38 cellular contexts compared by ENCODE assay signal in genomic region chr9:101639785-101640437, GRCh38. TPM values are rescaled to one million over a fixed set of nuclear protein-coding genes. Genes with fewer than 3 reads are reported as not detected.
A peak's percentile ranks its signal among the peaks of the same experiment; 100 is the strongest.
DNase-seq lines count a peak whose midpoint lies in the region; ATAC-seq, FAIRE-seq and TF ChIP-seq lines count a peak whose summit lies in the region.
"Had no signal": no experiment of that assay in that cellular context is flagged by ENCODE, and none has a peak within 500 bp of the region (broad histone marks: within the 10 kb centered on the region; RNA-seq: fewer than 3 reads in every experiment).

No MANE protein-coding gene starts in this region.

- intact Hi-C loops in pancreas (cut with DNase I), result loop anchor here in 1 of 3 donors (10.0 kb wide), 1 partner anchor 55 kb away; no protein-coding TSS in a partner anchor

- H3K4me3 ChIP-seq in pancreas, result no peak overlapping the region
- no peak overlapping the region for H3K4me3 ChIP-seq in CD8-positive, alpha-beta memory T cell (ENCODE audit: low read length)
- H3K4me3 ChIP-seq: breast epithelium, colonic mucosa, GM23248, skin epidermis, testis had no signal

- H3K4me1 ChIP-seq in pancreas, result peaks cover 8 to 17% (median 13%) of the 10 kb centered on the region in 3 donors
- no peaks in the 10 kb centered on the region for H3K4me1 ChIP-seq in CD8-positive, alpha-beta memory T cell (ENCODE audit: insufficient read depth, low read length)
- H3K4me1 ChIP-seq: breast epithelium, colonic mucosa, testis had no signal

- H3K27me3 Mint-ChIP-seq in CD8-positive, alpha-beta memory T cell, result peaks cover 0 to 3% of the 10 kb centered on the region in 2 donors
- H3K27me3 Mint-ChIP-seq: T-cell had no signal

- H3K36me3 Mint-ChIP-seq in CD8-positive, alpha-beta memory T cell, result no peaks in the 10 kb centered on the region
- H3K36me3 Mint-ChIP-seq: naive thymus-derived CD8-positive, alpha-beta T cell; T-cell had no signal

- H3K9me3 ChIP-seq in pancreas, result no peaks in the 10 kb centered on the region
- H3K9me3 ChIP-seq in CD8-positive, alpha-beta memory T cell (ENCODE audit: low read length), result no peaks in the 10 kb centered on the region
- H3K9me3 ChIP-seq: colonic mucosa, testis had no signal

- no peaks in the 10 kb centered on the region for H3K36me3 ChIP-seq in pancreas
- H3K36me3 ChIP-seq in CD8-positive, alpha-beta memory T cell (ENCODE audit: insufficient read depth, low read length), result no peaks in the 10 kb centered on the region
- H3K36me3 ChIP-seq: breast epithelium, colonic mucosa had no signal

- H3K27ac ChIP-seq in VCaP (peak overlapping the region; percentile 66), pancreas (no peak overlapping the region)
- H3K27ac ChIP-seq in CD8-positive, alpha-beta memory T cell (ENCODE audit: low read depth, low read length), result no peak overlapping the region
- H3K27ac ChIP-seq: breast epithelium, colonic mucosa, GM23248, skin epidermis had no signal

- no peaks in the 10 kb centered on the region for H3K4me1 Mint-ChIP-seq in CD8-positive, alpha-beta memory T cell
- H3K4me1 Mint-ChIP-seq: activated T-helper 17 cell treated with anti-CD3 and anti-CD28 coated beads, Interleukin-2, amount 50 U/mL, for 72 hours; naive thymus-derived CD8-positive, alpha-beta T cell; T-cell had no signal

- H3K27me3 ChIP-seq in pancreas, result no peaks in the 10 kb centered on the region
- no peaks in the 10 kb centered on the region for H3K27me3 ChIP-seq in CD8-positive, alpha-beta memory T cell (ENCODE audit: insufficient read depth, low read length, poor library complexity, severe bottlenecking)
- H3K27me3 ChIP-seq: breast epithelium, colonic mucosa, testis had no signal

- CTCF ChIA-PET in CD8-positive, alpha-beta memory T cell (lab: Charles Lee), result no interaction called here

- POLR2A ChIA-PET in CD8-positive, alpha-beta memory T cell (lab: Charles Lee), result no interaction called here

- TF ChIP-seq CTCF in VCaP (conservative IDR thresholded peaks at IDR 0.05) (no peak), pancreas (IDR thresholded peaks at IDR 0.05) (no peak)

- 92 to 94% methylated on average over 1 of the region's 1 CpG for WGBS in pancreas, 2 donors

- H3K4me3 Mint-ChIP-seq in CD8-positive, alpha-beta memory T cell, result no peak overlapping the region
- H3K4me3 Mint-ChIP-seq: activated CD8-positive, alpha-beta T cell treated with anti-CD3 and anti-CD28 coated beads, Interleukin-2, amount 10 ng/mL, durations not matched to agents 7 days and 5 days; activated T-helper 17 cell treated with anti-CD3 and anti-CD28 coated beads, Interleukin-2, amount 50 U/mL, for 72 hours; naive thymus-derived CD8-positive, alpha-beta T cell; T-cell had no signal

- H3K9me3 Mint-ChIP-seq in CD8-positive, alpha-beta memory T cell, result peaks cover 0 to 5% (median 4%) of the 10 kb centered on the region in 5 donors
- H3K9me3 Mint-ChIP-seq: activated T-helper 17 cell treated with anti-CD3 and anti-CD28 coated beads, Interleukin-2, amount 50 U/mL, for 72 hours had no signal

- no peak for TF ChIP-seq POLR2A in H54 (IDR thresholded peaks at IDR 0.05; ENCODE audit: low read depth, low read length)

- DNase-seq in H54 (ENCODE audit: insufficient read length, low spot score), result no peak
- DNase-seq in inferior parietal cortex (ENCODE audit: extremely low spot score), result peak; percentile 32
- DNase-seq in pancreas, result no peak
- no peak for DNase-seq in CD8-positive, alpha-beta memory T cell
- DNase-seq in AG08396 (ENCODE audit: low spot score), result no peak
- no peak for DNase-seq in stimulated activated CD4-positive, alpha-beta T cell treated with anti-CD3 and anti-CD28 coated beads, Interleukin-2, amount 100 ng/mL, for 24 hours
- DNase-seq: activated CD4-positive, alpha-beta T cell treated with anti-CD3 and anti-CD28 coated beads for 4 hours; activated CD8-positive, alpha-beta T cell treated with anti-CD3 and anti-CD28 coated beads, Interleukin-2, amount 10 ng/mL, durations not matched to agents 7 days and 5 days; activated naive CD4-positive, alpha-beta T cell treated with anti-CD3 and anti-CD28 coated beads, Interleukin-2, amount 50 U/mL, for 16 hours; C1 segment of cervical spinal cord; colonic mucosa; COR-L47; effector CD4-positive, alpha-beta T cell; GDM1; GM23248; hypothalamus; islet precursor cell; left ventricle myocardium superior; midbrain; naive thymus-derived CD8-positive, alpha-beta T cell; NCI-H1092 treated with DMSO at 0.1 percent for 48 hours; NCI-H187; NCI-H2171 treated with DMSO at 0.1 percent for 48 hours; NCI-H510A treated with DMSO at 0.1 percent for 48 hours; occipital lobe; stimulated activated naive CD4-positive, alpha-beta T cell; T-cell; testis had no signal

- FAIRE-seq in H54 (lab: Jason Lieb, UNC) (peak; percentile 82), pancreas (lab: Jason Lieb, UNC) (no peak)
- FAIRE-seq: TTC549 had no signal

- ATAC-seq in pancreas, result peak; percentile 45 to 74 (median 64)
- ATAC-seq in GM21576 (IDR thresholded peaks at IDR 0.05; ENCODE audit: unreplicated experiment), result no peak
- ATAC-seq: activated CD8-positive, alpha-beta T cell treated with anti-CD3 and anti-CD28 coated beads, Interleukin-2, amount 10 ng/mL, durations not matched to agents 7 days and 5 days; activated T-helper 17 cell treated with anti-CD3 and anti-CD28 coated beads, Interleukin-2, amount 50 U/mL, for 72 hours; left ventricle myocardium superior; naive thymus-derived CD8-positive, alpha-beta T cell; T-cell had no signal

- H3K27ac Mint-ChIP-seq in CD8-positive, alpha-beta memory T cell, result no peak overlapping the region
- H3K27ac Mint-ChIP-seq: activated CD8-positive, alpha-beta T cell treated with anti-CD3 and anti-CD28 coated beads, Interleukin-2, amount 10 ng/mL, durations not matched to agents 7 days and 5 days; activated T-helper 17 cell treated with anti-CD3 and anti-CD28 coated beads, Interleukin-2, amount 50 U/mL, for 72 hours; naive thymus-derived CD8-positive, alpha-beta T cell; T-cell had no signal

RNA-seq across cellular contexts. Expression of gene PPP3R2, which starts 45.1 kb away (rescaled TPM):
- total RNA-seq in pancreas, result not detected
- polyA plus RNA-seq in pancreas, result under 1 TPM in 1 of 2 donors, not detected in 1; 0.02 TPM
- not detected for total RNA-seq in CD8-positive, alpha-beta memory T cell
- polyA plus RNA-seq in CD8-positive, alpha-beta memory T cell, result not detected
- total RNA-seq: activated CD8-positive, alpha-beta T cell treated with anti-CD3 and anti-CD28 coated beads, Interleukin-2, amount 10 ng/mL, durations not matched to agents 7 days and 5 days; activated T-helper 17 cell treated with anti-CD3 and anti-CD28 coated beads, Interleukin-2, amount 50 U/mL, for 72 hours; breast epithelium; colonic mucosa; GM23248; HT-29; left ventricle myocardium superior; naive thymus-derived CD8-positive, alpha-beta T cell; occipital lobe; pulmonary artery endothelial cell; SK-MEL-5; T-cell; ureter had no signal
- polyA plus RNA-seq: GM23248; naive thymus-derived CD8-positive, alpha-beta T cell had no signal
